18 cellular contexts compared by ENCODE assay signal in genomic region chr22:32794449-32795213, GRCh38. TPM values are rescaled to one million over a fixed set of nuclear protein-coding genes. Genes with fewer than 3 reads are reported as not detected.
A peak's percentile ranks its signal among the peaks of the same experiment; 100 is the strongest.
DNase-seq lines count a peak whose midpoint lies in the region; ATAC-seq and TF ChIP-seq lines count a peak whose summit lies in the region.
"Had no signal": no experiment of that assay in that cellular context is flagged by ENCODE, and none has a peak within 500 bp of the region (broad histone marks: within the 10 kb centered on the region; RNA-seq: fewer than 3 reads in every experiment).

No MANE protein-coding gene starts in this region.

- DNase-seq in GM12864 (ENCODE audit: low read depth) (no peak), OCI-LY7 (ENCODE audit: low spot score) (no peak), fibroblast of the aortic adventitia (ENCODE audit: low read depth) (peak; percentile 59), osteocyte (ENCODE audit: extremely low spot score, unreplicated experiment) (no peak), body of pancreas (no peak), NCI-H2029 (lab: John Stamatoyannopoulos, UW) (no peak)
- DNase-seq in activated CD8-positive, alpha-beta memory T cell treated with anti-CD3 and anti-CD28 coated beads for 24 hours: no peak
- no peak for DNase-seq in activated T-cell treated with anti-CD3 and anti-CD28 coated beads, Interleukin-2, amount 50 U/mL, for 4 hours
- DNase-seq: activated B cell treated with CpG ODN at 0.5 μM for 24 hours; activated CD8-positive, alpha-beta memory T cell treated with anti-CD3 and anti-CD28 coated beads, Interleukin-2, amount 50 U/mL, for 4 hours; DMS 273 treated with DMSO at 0.1 percent for 48 hours; erythroblast; left lung; NCI-H1092; NCI-H226; upper lobe of right lung had no signal

- H3K4me3 ChIP-seq in GM12864 (ENCODE audit: low read depth, low read length) (no peak overlapping the region), OCI-LY7 (ENCODE audit: low read depth, low read length, poor library complexity, severe bottlenecking) (no peak overlapping the region), fibroblast of the aortic adventitia (ENCODE audit: low read depth, low read length) (no peak overlapping the region), body of pancreas (no peak overlapping the region)
- H3K4me3 ChIP-seq: hepatocyte, left lung, upper lobe of right lung had no signal

- H3K36me3 Mint-ChIP-seq in osteocyte (ENCODE audit: unreplicated experiment): no peaks in the 10 kb centered on the region
- no peaks in the 10 kb centered on the region for H3K36me3 Mint-ChIP-seq in activated T-cell treated with anti-CD3 and anti-CD28 coated beads, Interleukin-2, amount 50 U/mL, for 4 hours (ENCODE audit: insufficient read depth)
- H3K36me3 Mint-ChIP-seq: activated naive CD4-positive, alpha-beta T cell treated with anti-CD3 and anti-CD28 coated beads, Interleukin-2, amount 50 U/mL, for 24 hours had no signal

- H2AFZ ChIP-seq in OCI-LY7 (ENCODE audit: low read length): no peak overlapping the region
- H2AFZ ChIP-seq: hepatocyte had no signal

- H3K79me2 ChIP-seq in OCI-LY7 (ENCODE audit: insufficient read depth, low read depth, low read length): no peaks in the 10 kb centered on the region
- H3K79me2 ChIP-seq: hepatocyte had no signal

- no peak for TF ChIP-seq POLR2A in body of pancreas (IDR thresholded peaks at IDR 0.05)

- peak; percentile 22 for TF ChIP-seq CTCF in GM12864 (IDR thresholded peaks at IDR 0.05; ENCODE audit: low read depth, low read length, missing control alignments)
- TF ChIP-seq CTCF in OCI-LY7 (conservative IDR thresholded peaks at IDR 0.05; ENCODE audit: low read length): peak; percentile 47
- TF ChIP-seq CTCF in fibroblast of the aortic adventitia (IDR thresholded peaks at IDR 0.05; ENCODE audit: insufficient read depth, low read length): peak; percentile 23
- peak; percentile 7 for TF ChIP-seq CTCF in osteocyte (IDR thresholded peaks at IDR 0.05)
- TF ChIP-seq CTCF in body of pancreas (IDR thresholded peaks at IDR 0.05): no peak

- H3K36me3 ChIP-seq in OCI-LY7 (ENCODE audit: insufficient read depth, low read length) (no peaks in the 10 kb centered on the region), body of pancreas (replicated peaks in 1 of 2; ENCODE audit: insufficient read depth in 1 of 2, low read depth in 2 of 2) (no peaks in the 10 kb centered on the region)
- H3K36me3 ChIP-seq: left lung, upper lobe of right lung had no signal

- BruUV-seq in OCI-LY7 (replicated peaks; lab: Mats Ljungman, UMichigan): no TSS peak

- WGBS in body of pancreas, 2 donors: 66 to 68% methylated on average over 10 of the region's 10 CpGs

- H3K4me1 ChIP-seq in OCI-LY7 (ENCODE audit: insufficient read depth, low read length, poor library complexity, severe bottlenecking): no peaks in the 10 kb centered on the region
- H3K4me1 ChIP-seq in body of pancreas: peaks cover 3% of the 10 kb centered on the region

- H3K27ac Mint-ChIP-seq in osteocyte (ENCODE audit: unreplicated experiment): no peak overlapping the region
- H3K27ac Mint-ChIP-seq: activated B cell treated with CpG ODN at 0.5 μM for 24 hours; activated naive CD4-positive, alpha-beta T cell treated with anti-CD3 and anti-CD28 coated beads, Interleukin-2, amount 50 U/mL, for 24 hours had no signal

- no peak overlapping the region for H3K4me2 ChIP-seq in OCI-LY7 (ENCODE audit: low read length)
- H3K4me2 ChIP-seq: hepatocyte had no signal

- H3K4me1 Mint-ChIP-seq in osteocyte (ENCODE audit: unreplicated experiment): peaks cover 8% of the 10 kb centered on the region
- no peaks in the 10 kb centered on the region for H3K4me1 Mint-ChIP-seq in activated T-cell treated with anti-CD3 and anti-CD28 coated beads, Interleukin-2, amount 50 U/mL, for 4 hours (ENCODE audit: low read depth)
- H3K4me1 Mint-ChIP-seq: activated B cell treated with CpG ODN at 0.5 μM for 24 hours; activated naive CD4-positive, alpha-beta T cell treated with anti-CD3 and anti-CD28 coated beads, Interleukin-2, amount 50 U/mL, for 24 hours had no signal

- no peak overlapping the region for H3K4me3 Mint-ChIP-seq in osteocyte (ENCODE audit: unreplicated experiment)
- H3K4me3 Mint-ChIP-seq in activated T-cell treated with anti-CD3 and anti-CD28 coated beads, Interleukin-2, amount 50 U/mL, for 4 hours: no peak overlapping the region
- H3K4me3 Mint-ChIP-seq: activated B cell treated with CpG ODN at 0.5 μM for 24 hours; activated naive CD4-positive, alpha-beta T cell treated with anti-CD3 and anti-CD28 coated beads, Interleukin-2, amount 50 U/mL, for 24 hours had no signal

- no peaks in the 10 kb centered on the region for H3K9me2 ChIP-seq in OCI-LY7 (ENCODE audit: insufficient read depth, low read length)

- intact Hi-C loops in OCI-LY7 (cut with micrococcal nuclease; ENCODE audit: unreplicated experiment): no loop called here
- intact Hi-C loops in body of pancreas (cut with DNase I): loop anchor here (5.0 kb wide), 1 partner anchor 132 kb away; no protein-coding TSS in a partner anchor

- POLR2A ChIA-PET in OCI-LY7 (lab: Charles Lee): no interaction called here

- CTCF ChIA-PET in OCI-LY7 (lab: Charles Lee; ENCODE audit: unreplicated experiment): no interaction called here

- H4K20me1 ChIP-seq in OCI-LY7 (ENCODE audit: insufficient read depth, low read length): no peaks in the 10 kb centered on the region

- H3K27ac ChIP-seq in OCI-LY7 (ENCODE audit: low read depth, low read length, poor library complexity, severe bottlenecking) (no peak overlapping the region), body of pancreas (no peak overlapping the region)
- H3K27ac ChIP-seq: hepatocyte, left lung, upper lobe of right lung had no signal

- H3K27me3 ChIP-seq in body of pancreas: no peaks in the 10 kb centered on the region
- H3K27me3 ChIP-seq: hepatocyte, upper lobe of right lung had no signal

- no peaks in the 10 kb centered on the region for H3K9me3 Mint-ChIP-seq in osteocyte (ENCODE audit: unreplicated experiment)
- H3K9me3 Mint-ChIP-seq in activated T-cell treated with anti-CD3 and anti-CD28 coated beads, Interleukin-2, amount 50 U/mL, for 4 hours: no peaks in the 10 kb centered on the region
- H3K9me3 Mint-ChIP-seq: activated B cell treated with CpG ODN at 0.5 μM for 24 hours; activated naive CD4-positive, alpha-beta T cell treated with anti-CD3 and anti-CD28 coated beads, Interleukin-2, amount 50 U/mL, for 24 hours had no signal

- H3K9me3 ChIP-seq in OCI-LY7 (ENCODE audit: low read length): no peaks in the 10 kb centered on the region
- no peaks in the 10 kb centered on the region for H3K9me3 ChIP-seq in body of pancreas
- H3K9me3 ChIP-seq: left lung, upper lobe of right lung had no signal

- H3K27me3 Mint-ChIP-seq in osteocyte (ENCODE audit: unreplicated experiment): peaks cover 18% of the 10 kb centered on the region
- peaks cover 28% of the 10 kb centered on the region for H3K27me3 Mint-ChIP-seq in activated T-cell treated with anti-CD3 and anti-CD28 coated beads, Interleukin-2, amount 50 U/mL, for 4 hours (ENCODE audit: low read depth)

- ATAC-seq in body of pancreas: no peak
- ATAC-seq in activated T-cell treated with anti-CD3 and anti-CD28 coated beads, Interleukin-2, amount 50 U/mL, for 4 hours: no peak
- ATAC-seq: left lung, upper lobe of right lung had no signal

RNA-seq across cellular contexts. Expression of gene TIMP3, which starts 6.9 kb away (rescaled TPM):
- total RNA-seq in OCI-LY7 (2014; rRNA removed; shearing (Covaris generic)): not detected in 2 replicates
- total RNA-seq in OCI-LY7 (2022): not detected in 2 replicates
- total RNA-seq in fibroblast of the aortic adventitia (ENCODE audit: low replicate concordance): 153 and 329 TPM in 2 replicates
- 36.2 and 37.3 TPM in 2 replicates for total RNA-seq in osteocyte
- total RNA-seq in body of pancreas: 100 to 1,000 TPM; 149 to 280 TPM
- 1 to 10 TPM; 1.1 to 2.3 (median 1.5) TPM for total RNA-seq in activated T-cell treated with anti-CD3 and anti-CD28 coated beads, Interleukin-2, amount 50 U/mL, for 4 hours
- total RNA-seq: activated B cell treated with CpG ODN at 0.5 μM for 24 hours had no signal

Comparison
In these comparisons a context has a peak if more than half of its experiments do, and no peak if none do; other contexts are left out.
1. CTCF ChIP-seq: peak in GM12864 (single experiment), OCI-LY7 (single experiment), fibroblast of the aortic adventitia (single experiment) and osteocyte (single experiment); none in body of pancreas (0 of 7).
2. RNA of gene TIMP3, which starts 6.9 kb away (total RNA-seq): 153 to 329 TPM in fibroblast of the aortic adventitia, 149 to 280 TPM in body of pancreas and 36.2 to 37.3 TPM in osteocyte; 1.1 to 2.3 TPM in activated T-cell treated with anti-CD3 and anti-CD28 coated beads, Interleukin-2, amount 50 U/mL, for 4 hours and not detected in OCI-LY7; every median in the first group is over 10 times any median in the second.